Comparison of ENCODE assay signal across 7 cellular contexts in the genomic region with DNA sequence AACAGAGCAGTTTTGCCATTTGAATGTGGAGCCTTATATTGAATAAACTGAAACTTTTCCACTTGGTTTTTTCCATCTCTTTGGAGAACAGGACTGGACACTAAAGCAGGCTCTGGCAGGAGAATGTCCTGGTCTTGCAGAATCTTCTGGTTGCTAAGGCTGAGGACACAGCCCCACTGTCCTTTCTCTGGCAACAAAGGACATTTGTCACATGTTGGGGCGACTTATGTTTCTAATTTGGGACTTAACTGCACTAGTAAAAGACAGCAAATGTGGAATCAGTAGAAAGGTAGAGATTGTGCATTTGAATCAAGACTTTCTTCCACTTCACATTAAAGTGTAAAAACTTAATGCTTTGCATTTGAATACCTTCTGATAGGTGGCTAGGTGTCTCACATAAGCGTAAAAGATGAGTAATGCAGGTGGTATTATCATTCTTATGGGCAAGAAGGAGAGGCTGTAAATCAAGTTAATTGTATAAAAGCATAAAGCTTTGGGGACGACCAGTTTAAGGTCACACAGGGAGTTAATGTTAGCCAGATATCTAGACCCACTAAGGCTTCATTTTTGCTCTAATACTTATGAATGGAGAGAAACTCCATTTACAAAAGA.
DNase-seq lines count a peak whose midpoint lies in the region; ATAC-seq and TF ChIP-seq lines count a peak whose summit lies in the region.
"Not testable (repeated sequence)": the region's sequence is repeated elsewhere in the genome, so short reads cannot be mapped to it uniquely, and the experiment has no call there.

No MANE protein-coding gene starts in this region.

- H3K9me3 ChIP-seq in heart left ventricle, psoas muscle: not testable (repeated sequence)

- not testable (repeated sequence) for H3K27me3 ChIP-seq in heart left ventricle; psoas muscle (ENCODE audit: insufficient read depth in 3 of 3, low read length in 2 of 3)

- 38 to 52% (median 49%) methylated on average over 2 of the region's 3 CpGs; no CpG with 5 or more reads in 1 of the 4 donors for WGBS in heart left ventricle, 4 donors
- WGBS in psoas muscle, 3 donors: 33 to 38% (median 37%) methylated on average over 2 of the region's 3 CpGs

- TF ChIP-seq CTCF in heart left ventricle (IDR thresholded peaks at IDR 0.05); psoas muscle (IDR thresholded peaks at IDR 0.05): not testable (repeated sequence)

- H3K27ac ChIP-seq in heart left ventricle (peak overlapping the region; percentile 40 to 93 (median 72)), psoas muscle (peak overlapping the region; percentile 71)

- H3K4me3 ChIP-seq in heart left ventricle, psoas muscle: not testable (repeated sequence)

- ATAC-seq in heart left ventricle (peak; percentile 32 to 54 (median 48)), psoas muscle (peak; percentile 22 to 64 (median 51))

- not testable (repeated sequence) for H3K4me1 ChIP-seq in heart left ventricle, psoas muscle

- in situ Hi-C loops in G401 (cut with HindIII; ENCODE audit: low sequenced_read_pairs): not testable (repeated sequence)

- DNase-seq in G401 (ENCODE audit: low spot score) (peak; percentile 2), NCI-H226 (peak; percentile 0), RPMI8226 (peak; percentile 0), cerebellar cortex (ENCODE audit: low spot score) (peak; percentile 2), iPS-NIHi7 (ENCODE audit: extremely low spot score) (peak; percentile 0)
- DNase-seq in heart left ventricle, psoas muscle: not testable (repeated sequence)

- intact Hi-C loops in heart left ventricle (cut with DNase I); psoas muscle (cut with DNase I): not testable (repeated sequence)

- TF ChIP-seq POLR2A in heart left ventricle (IDR thresholded peaks at IDR 0.05): not testable (repeated sequence)

- not testable (repeated sequence) for H3K36me3 ChIP-seq in heart left ventricle; psoas muscle (ENCODE audit: insufficient read depth in 1 of 2, low read depth in 1 of 2)
